Comparison of ENCODE assay signal across 1 cellular context in genomic region chr11:117817213-117818035, GRCh38.
A peak's percentile ranks its signal among the peaks of the same experiment; 100 is the strongest.
TF ChIP-seq lines count a peak whose summit lies in the region.

No MANE protein-coding gene starts in this region.

TF ChIP-seq in SK-N-SH, 30 proteins besides CTCF, POLR2A, EP300 and RAD21:
- TF ChIP-seq ZBTB33 (IDR thresholded peaks at IDR 0.05; ENCODE audit: borderline replicate concordance, low read depth) (no peak), SMC3 (IDR thresholded peaks at IDR 0.05; ENCODE audit: low read depth, low read length) (peak; percentile 95), MEF2A (IDR thresholded peaks at IDR 0.05; ENCODE audit: borderline replicate concordance, low read depth) (no peak), RXRA (IDR thresholded peaks at IDR 0.05; ENCODE audit: borderline replicate concordance, low read depth) (no peak), TCF12 (IDR thresholded peaks at IDR 0.05) (no peak; the same call in 1 of the 2 replicates), CHD2 (IDR thresholded peaks at IDR 0.05; ENCODE audit: low read length, partially characterized antibody) (no peak), USF2 (IDR thresholded peaks at IDR 0.05; ENCODE audit: borderline replicate concordance, low read depth, low read length) (no peak), MAX (IDR thresholded peaks at IDR 0.05; ENCODE audit: low read depth) (0 out of 2 replicates have a peak, but pooled peaks have one; percentile 9), RCOR1 (IDR thresholded peaks at IDR 0.05; ENCODE audit: low read length) (0 out of 2 replicates have a peak, but pooled peaks have one; percentile 28), FOXM1 (IDR thresholded peaks at IDR 0.05; ENCODE audit: low read depth) (no peak), MXI1 (IDR thresholded peaks at IDR 0.05; ENCODE audit: low read depth, low read length) (no peak), TEAD4 (IDR thresholded peaks at IDR 0.05; ENCODE audit: borderline replicate concordance, insufficient read depth) (no peak), TAF1 (IDR thresholded peaks at IDR 0.05; ENCODE audit: borderline replicate concordance, low read depth, low read length) (no peak)
TF ChIP-seq in SK-N-SH: peak in this region for 3.
